In genomic region chr13:28022848-28023518, GRCh38 we compare ENCODE assay signal across 16 cellular contexts. TPM values are rescaled to one million over a fixed set of nuclear protein-coding genes. Genes with fewer than 3 reads are reported as not detected.
DNase-seq lines count a peak whose midpoint lies in the region; ATAC-seq and TF ChIP-seq lines count a peak whose summit lies in the region.
"Had no signal": no experiment of that assay in that cellular context is flagged by ENCODE, and none has a peak within 500 bp of the region (broad histone marks: within the 10 kb centered on the region; RNA-seq: fewer than 3 reads in every experiment).

No MANE protein-coding gene starts in this region.

- peak overlapping the region; percentile 74 for H3K4ac ChIP-seq in IMR-90 (ENCODE audit: low read depth, low read length)

- peak overlapping the region; percentile 79 for H3K18ac ChIP-seq in IMR-90 (ENCODE audit: low read depth, low read length)

- H3K9me3 ChIP-seq in IMR-90 (ENCODE audit: control insufficient read depth, insufficient read depth, low read length) (no peaks in the 10 kb centered on the region), mesodermal cell (ENCODE audit: control insufficient read depth, low read length) (no peaks in the 10 kb centered on the region), adrenal gland (replicated peaks in 1 of 3) (no peaks in the 10 kb centered on the region)
- H3K9me3 ChIP-seq: uterus had no signal

- TF ChIP-seq POLR2A in IMR-90 (IDR thresholded peaks at IDR 0.05; ENCODE audit: low read depth, low read length): no peak
- no peak for TF ChIP-seq POLR2A in adrenal gland (IDR thresholded peaks at IDR 0.05)

- H3K9ac ChIP-seq in IMR-90 (ENCODE audit: low read depth, low read length): 0 out of 2 replicates have a peak overlapping the region, but pooled peaks have one; percentile 13

- H4K20me1 ChIP-seq in IMR-90 (ENCODE audit: insufficient read depth, low read length): no peaks in the 10 kb centered on the region

- H3K9me1 ChIP-seq in IMR-90 (ENCODE audit: insufficient read depth, low read length): peaks cover 6% of the 10 kb centered on the region; the same call in 1 of the 2 replicates

- peaks cover 4% of the 10 kb centered on the region for H3K4me1 Mint-ChIP-seq in stimulated activated effector memory CD8-positive, alpha-beta T cell treated with anti-CD3 and anti-CD28 coated beads, Interleukin-12 subunit alpha, Interleukin-12 subunit beta, amount 100 ng/mL, for 72 hours
- H3K4me1 Mint-ChIP-seq: activated CD4-positive, alpha-beta memory T cell treated with anti-CD3 and anti-CD28 coated beads, Interleukin-2, amount 10 ng/mL, durations not matched to agents 7 days and 5 days had no signal

- H2BK20ac ChIP-seq in IMR-90 (ENCODE audit: low read depth, low read length): peak overlapping the region; percentile 90

- no TSS peak for BruUV-seq in IMR-90 (replicated peaks; lab: Mats Ljungman, UMichigan)

- POLR2A ChIA-PET in IMR-90 (lab: Charles Lee; ENCODE audit: unreplicated experiment): no interaction called here

- H2BK15ac ChIP-seq in IMR-90 (ENCODE audit: low read depth, low read length): peak overlapping the region; percentile 72; the same call in 2 of the 3 replicates

- peak overlapping the region; percentile 48 to 79; a peak in 3 of 4 replicates for H4K8ac ChIP-seq in IMR-90 (ENCODE audit: low read depth in 2 of 2, low read length in 2 of 2)

- no peak for TF ChIP-seq RAD21 in IMR-90 (IDR thresholded peaks at IDR 0.05; ENCODE audit: low read length)

- peak overlapping the region; percentile 92 for H2BK120ac ChIP-seq in IMR-90 (ENCODE audit: low read depth, low read length)

- no peak overlapping the region for H3K4me3 Mint-ChIP-seq in stimulated activated effector memory CD8-positive, alpha-beta T cell treated with anti-CD3 and anti-CD28 coated beads, Interleukin-12 subunit alpha, Interleukin-12 subunit beta, amount 100 ng/mL, for 72 hours
- H3K4me3 Mint-ChIP-seq: activated CD4-positive, alpha-beta memory T cell treated with anti-CD3 and anti-CD28 coated beads, Interleukin-2, amount 10 ng/mL, durations not matched to agents 7 days and 5 days had no signal

- H3K14ac ChIP-seq in IMR-90 (replicated peaks; ENCODE audit: low read depth, low read length): peak overlapping the region; percentile 84; the same call in 1 of the 2 replicates

- WGBS in IMR-90 (ENCODE audit: extremely low coverage in 2 of 2, insufficient read length in 1 of 2), 2 experiments: 36% methylated on average over 2 of the region's 9 CpGs; no CpG with 5 or more reads in 1 of the 2 experiments
- 14 to 17% methylated on average over 5 of the region's 9 CpGs for WGBS in mesodermal cell (ENCODE audit: insufficient coverage in 2 of 2), 2 experiments
- WGBS in adrenal gland, 4 donors: 50 to 64% (median 60%) methylated on average over 8 to 9 of the region's 9 CpGs

- H2AK9ac ChIP-seq in IMR-90 (replicated peaks; ENCODE audit: low read depth, low read length, poor library complexity): peak overlapping the region; percentile 47

- H3K79me1 ChIP-seq in IMR-90 (ENCODE audit: low read depth in 1 of 2, low read length in 2 of 2): no peaks in the 10 kb centered on the region

- H3K36me3 Mint-ChIP-seq in stimulated activated effector memory CD8-positive, alpha-beta T cell treated with anti-CD3 and anti-CD28 coated beads, Interleukin-12 subunit alpha, Interleukin-12 subunit beta, amount 100 ng/mL, for 72 hours: no peaks in the 10 kb centered on the region

- H3K56ac ChIP-seq in IMR-90 (ENCODE audit: extremely low read depth, insufficient read depth, low read length): peak overlapping the region; percentile 41; the same call in 1 of the 2 replicates

- H3K27me3 ChIP-seq in IMR-90 (ENCODE audit: control insufficient read depth, insufficient read depth, low read length) (peaks cover 6% of the 10 kb centered on the region; the same call in 1 of the 2 replicates), adrenal gland (no peaks in the 10 kb centered on the region)

- DNase-seq in AG08395 (ENCODE audit: low spot score) (peak; percentile 17), IMR-90 (peak; percentile 46), cerebellum (ENCODE audit: low spot score) (peak; percentile 38), adrenal gland (no peak), HUDEP-2 (lab: John Stamatoyannopoulos, UW; ENCODE audit: unreplicated experiment in 76 of 76) (no peak)
- no peak for DNase-seq in stimulated activated effector memory CD8-positive, alpha-beta T cell treated with anti-CD3 and anti-CD28 coated beads, Interleukin-12 subunit alpha, Interleukin-12 subunit beta, amount 100 ng/mL, for 72 hours (ENCODE audit: low spot score in 2 of 2)
- DNase-seq: activated CD4-positive, alpha-beta memory T cell treated with anti-CD3 and anti-CD28 coated beads, Interleukin-2, amount 10 ng/mL, durations not matched to agents 7 days and 5 days; DMS53; KBM-7; kidney; NCI-H2081; stimulated activated CD4-positive, alpha-beta T cell treated with anti-CD3 and anti-CD28 coated beads, Interleukin-15, amount 100 ng/mL, for 24 hours; uterus had no signal

- peaks cover 8% of the 10 kb centered on the region for H3K4me1 ChIP-seq in IMR-90 (ENCODE audit: control insufficient read depth, insufficient read depth, low read length)
- H3K4me1 ChIP-seq in mesodermal cell (ENCODE audit: control insufficient read depth, insufficient read depth, low read length, poor library complexity, severe bottlenecking): peaks cover 14% of the 10 kb centered on the region
- no peaks in the 10 kb centered on the region for H3K4me1 ChIP-seq in adrenal gland (replicated peaks in 1 of 2)
- H3K4me1 ChIP-seq: uterus had no signal

- peak overlapping the region; percentile 92 for H4K91ac ChIP-seq in IMR-90 (ENCODE audit: insufficient read depth, low read depth, low read length)

- in situ Hi-C loops in IMR-90 (cut with MboI; ENCODE audit: low sequenced_read_pairs): no loop called here

- intact Hi-C loops in IMR-90 (cut with micrococcal nuclease) (no loop called here), adrenal gland (cut with DNase I) (no loop called here)

- peak overlapping the region; percentile 76 for H2AFZ ChIP-seq in IMR-90 (replicated peaks; ENCODE audit: low read length, poor library complexity)

- peak overlapping the region; percentile 30 for H3K23ac ChIP-seq in IMR-90 (ENCODE audit: low read depth, low read length)

- peak overlapping the region; percentile 30; the same call in 1 of the 2 replicates for H2AK5ac ChIP-seq in IMR-90 (ENCODE audit: low read depth, low read length)

- peak overlapping the region; percentile 73 for H4K5ac ChIP-seq in IMR-90 (ENCODE audit: low read depth, low read length)

- TF ChIP-seq CTCF in IMR-90 (conservative IDR thresholded peaks at IDR 0.05; ENCODE audit: low read depth, low read length) (no peak), adrenal gland (IDR thresholded peaks at IDR 0.05) (no peak)

- no peaks in the 10 kb centered on the region for H3K9me3 Mint-ChIP-seq in stimulated activated effector memory CD8-positive, alpha-beta T cell treated with anti-CD3 and anti-CD28 coated beads, Interleukin-12 subunit alpha, Interleukin-12 subunit beta, amount 100 ng/mL, for 72 hours
- H3K9me3 Mint-ChIP-seq: activated CD4-positive, alpha-beta memory T cell treated with anti-CD3 and anti-CD28 coated beads, Interleukin-2, amount 10 ng/mL, durations not matched to agents 7 days and 5 days had no signal

- H3K27ac ChIP-seq in IMR-90 (ENCODE audit: insufficient read depth, low read length): peak overlapping the region; percentile 54
- H3K27ac ChIP-seq in mesodermal cell (ENCODE audit: low read depth, low read length, severe bottlenecking): peak overlapping the region; percentile 73
- H3K27ac ChIP-seq in adrenal gland: no peak overlapping the region
- H3K27ac ChIP-seq: uterus had no signal

- H3K4me3 ChIP-seq in IMR-90 (ENCODE audit: insufficient read depth, low read depth, low read length) (no peak overlapping the region), mesodermal cell (ENCODE audit: extremely low read depth, insufficient read depth, low read length, poor library complexity, severe bottlenecking) (no peak overlapping the region), adrenal gland (no peak overlapping the region)
- H3K4me3 ChIP-seq: uterus had no signal

- H3K36me3 ChIP-seq in IMR-90 (ENCODE audit: control insufficient read depth, insufficient read depth, low read length) (no peaks in the 10 kb centered on the region), mesodermal cell (ENCODE audit: control insufficient read depth, insufficient read depth, low read length) (no peaks in the 10 kb centered on the region), adrenal gland (replicated peaks in 1 of 2) (no peaks in the 10 kb centered on the region)
- H3K36me3 ChIP-seq: uterus had no signal

- H3K27ac Mint-ChIP-seq in stimulated activated effector memory CD8-positive, alpha-beta T cell treated with anti-CD3 and anti-CD28 coated beads, Interleukin-12 subunit alpha, Interleukin-12 subunit beta, amount 100 ng/mL, for 72 hours: no peak overlapping the region
- H3K27ac Mint-ChIP-seq: activated CD4-positive, alpha-beta memory T cell treated with anti-CD3 and anti-CD28 coated beads, Interleukin-2, amount 10 ng/mL, durations not matched to agents 7 days and 5 days had no signal

- ATAC-seq in IMR-90 (ENCODE audit: low read depth) (peak; percentile 80), HG03135 (IDR thresholded peaks at IDR 0.05; ENCODE audit: unreplicated experiment) (no peak)
- ATAC-seq in stimulated activated effector memory CD8-positive, alpha-beta T cell treated with anti-CD3 and anti-CD28 coated beads, Interleukin-12 subunit alpha, Interleukin-12 subunit beta, amount 100 ng/mL, for 72 hours: no peak

- dilution Hi-C loops in IMR-90 (cut with HindIII; ENCODE audit: low sequenced_read_pairs, unreplicated experiment): no loop called here

- peak overlapping the region; percentile 81 for H2BK5ac ChIP-seq in IMR-90 (ENCODE audit: low read depth, low read length, poor library complexity, severe bottlenecking)

- peak overlapping the region; percentile 65 for H3K4me2 ChIP-seq in IMR-90 (ENCODE audit: low read depth, low read length)

- CTCF ChIA-PET in IMR-90 (lab: Yijun Ruan, JAX): no interaction called here

RNA-seq across cellular contexts. Expression of gene URAD, which starts 34.5 kb away (rescaled TPM):
- total RNA-seq in IMR-90 (2012; rRNA removed): not detected in 2 replicates
- polyA plus RNA-seq in IMR-90 (2012; rRNA removed): not detected in 2 replicates
- not detected in 2 replicates for polyA plus RNA-seq in IMR-90 (2012; cell fraction: cytosol; rRNA removed)
- not detected in 2 replicates for polyA plus RNA-seq in IMR-90 (2012; cell fraction: nucleus; rRNA removed; ENCODE audit: low replicate concordance)
- total RNA-seq in cerebellum: not detected
- polyA plus RNA-seq in mesodermal cell (2013, experiment 1 of 2): 3.4 TPM
- 4.1 TPM for polyA plus RNA-seq in mesodermal cell (2013, experiment 2 of 2)
- not detected for total RNA-seq in adrenal gland
- polyA plus RNA-seq in adrenal gland: not detected
- total RNA-seq: activated CD4-positive, alpha-beta memory T cell treated with anti-CD3 and anti-CD28 coated beads, Interleukin-2, amount 10 ng/mL, durations not matched to agents 7 days and 5 days; kidney; OCI-LY7; uterus had no signal

RNA-seq across cellular contexts. Expression of gene CDX2, which starts 53.9 kb away (rescaled TPM):
- total RNA-seq in IMR-90 (2012; rRNA removed) (not detected in 2 replicates), cerebellum (not detected), adrenal gland (under 1 TPM in 1 of 8 donors, not detected in 7; 0.14 TPM)
- polyA plus RNA-seq in IMR-90 (2012; rRNA removed) (not detected in 2 replicates), adrenal gland (under 1 TPM in 1 of 3 donors, not detected in 2; 0.08 TPM)
- polyA plus RNA-seq in IMR-90 (2012; cell fraction: cytosol; rRNA removed): not detected in 2 replicates
- polyA plus RNA-seq in IMR-90 (2012; cell fraction: nucleus; rRNA removed; ENCODE audit: low replicate concordance): not detected in 2 replicates
- 16.1 TPM for polyA plus RNA-seq in mesodermal cell (2013, experiment 1 of 2)
- polyA plus RNA-seq in mesodermal cell (2013, experiment 2 of 2): 22.0 TPM
- total RNA-seq: activated CD4-positive, alpha-beta memory T cell treated with anti-CD3 and anti-CD28 coated beads, Interleukin-2, amount 10 ng/mL, durations not matched to agents 7 days and 5 days; kidney; OCI-LY7 had no signal

Comparison
In these comparisons a context has a peak if more than half of its experiments do, and no peak if none do; other contexts are left out.
1. DNase-seq: peak in AG08395 (single experiment), IMR-90 (single experiment) and cerebellum (single experiment); none in adrenal gland (0 of 7), stimulated activated effector memory CD8-positive, alpha-beta T cell treated with anti-CD3 and anti-CD28 coated beads, Interleukin-12 subunit alpha, Interleukin-12 subunit beta, amount 100 ng/mL, for 72 hours (0 of 2) and HUDEP-2 (0 of 76).
2. H3K27ac ChIP-seq: peak in IMR-90 (single experiment) and mesodermal cell (single experiment); none in adrenal gland (0 of 5).